25 cellular contexts compared by ENCODE assay signal in the genomic region with DNA sequence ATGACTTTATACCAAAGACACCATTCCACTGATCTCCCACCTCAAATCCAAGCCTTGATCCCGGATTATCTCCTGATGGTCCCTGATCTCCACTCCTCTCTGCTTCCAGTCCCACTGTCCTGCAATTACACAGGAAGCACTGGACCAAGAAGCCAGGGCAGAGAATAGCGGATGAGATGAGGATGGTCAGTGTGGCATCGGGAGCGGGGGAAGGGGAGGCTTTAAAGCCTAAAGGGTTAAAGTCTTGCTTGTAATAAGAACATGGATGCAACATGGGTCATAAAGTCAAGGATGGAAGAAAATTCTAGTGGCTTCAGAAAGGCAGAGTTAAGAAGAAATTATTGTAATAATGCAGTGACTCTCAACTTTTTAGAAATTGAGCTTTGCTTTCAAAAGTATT.
"Had no signal": no experiment of that assay in that cellular context is flagged by ENCODE, and none has a peak within 500 bp of the region (broad histone marks: within the 10 kb centered on the region; RNA-seq: fewer than 3 reads in every experiment).

No MANE protein-coding gene starts in this region.

- H3K4me3 ChIP-seq: left lung, lower lobe of right lung, ovary, right atrium auricular region, right lobe of liver, smooth muscle cell, tibial nerve, uterus had no signal

- H3K9me3 ChIP-seq: left lung, lower lobe of right lung, ovary, right atrium auricular region, right lobe of liver, tibial nerve, uterus had no signal

- H3K36me3 Mint-ChIP-seq: immature natural killer cell; mesothelial cell of epicardium; naive B cell; natural killer cell; stimulated activated memory B cell treated with anti-CD40 and anti-IgM and Interleukin-4, amounts not matched to agents 10 μg/mL and 1 μg/mL and 100 μg/mL, for 72 hours; type B pancreatic cell had no signal

- ATAC-seq: left lung; lower lobe of right lung; natural killer cell; stimulated activated memory B cell treated with anti-CD40 and anti-IgM and Interleukin-4, amounts not matched to agents 10 μg/mL and 1 μg/mL and 100 μg/mL, for 72 hours; stimulated activated naive CD8-positive, alpha-beta T cell treated with anti-CD3 and anti-CD28 coated beads, Interleukin-15, amount 100 ng/mL, for 72 hours had no signal

- H3K27me3 ChIP-seq: left lung, ovary, right atrium auricular region, right lobe of liver, tibial nerve, uterus had no signal

- H3K27ac Mint-ChIP-seq: immature natural killer cell; mesothelial cell of epicardium; natural killer cell; nephron progenitor cell; progenitor cell of endocrine pancreas; stimulated activated memory B cell treated with anti-CD40 and anti-IgM and Interleukin-4, amounts not matched to agents 10 μg/mL and 1 μg/mL and 100 μg/mL, for 72 hours; stimulated activated naive CD8-positive, alpha-beta T cell treated with anti-CD3 and anti-CD28 coated beads, Interleukin-15, amount 100 ng/mL, for 72 hours; type B pancreatic cell had no signal

- H3K9me3 Mint-ChIP-seq: immature natural killer cell; mesothelial cell of epicardium; naive B cell; natural killer cell; nephron progenitor cell; stimulated activated memory B cell treated with anti-CD40 and anti-IgM and Interleukin-4, amounts not matched to agents 10 μg/mL and 1 μg/mL and 100 μg/mL, for 72 hours; stimulated activated naive CD8-positive, alpha-beta T cell treated with anti-CD3 and anti-CD28 coated beads, Interleukin-15, amount 100 ng/mL, for 72 hours; type B pancreatic cell had no signal

- H3K4me1 Mint-ChIP-seq: immature natural killer cell; stimulated activated memory B cell treated with anti-CD40 and anti-IgM and Interleukin-4, amounts not matched to agents 10 μg/mL and 1 μg/mL and 100 μg/mL, for 72 hours; stimulated activated naive CD8-positive, alpha-beta T cell treated with anti-CD3 and anti-CD28 coated beads, Interleukin-15, amount 100 ng/mL, for 72 hours had no signal

- DNase-seq: hypothalamus; immature natural killer cell; kidney; left lung; lower lobe of right lung; naive B cell; natural killer cell; nephron progenitor cell; ovary; stimulated activated CD4-positive, alpha-beta T cell treated with anti-CD3 and anti-CD28 coated beads, Interleukin-1b, Interleukin-23, amount 100 ng/mL, for 48 hours; stimulated activated CD4-positive, alpha-beta T cell treated with anti-CD3 and anti-CD28 coated beads, Interleukin-2, amount 100 ng/mL, for 48 hours; stimulated activated CD4-positive, alpha-beta T cell treated with anti-CD3 and anti-CD28 coated beads, Interleukin-4, amount 100 ng/mL, for 4 hours; stimulated activated CD8-positive, alpha-beta memory T cell treated with anti-CD3 and anti-CD28 coated beads, Interleukin-4, amount 100 ng/mL, for 48 hours; stimulated activated naive CD4-positive, alpha-beta T cell treated with Interleukin-2 at 50 U/mL for 16 hours; stimulated activated naive CD8-positive, alpha-beta T cell treated with anti-CD3 and anti-CD28 coated beads, Interleukin-15, amount 100 ng/mL, for 72 hours; substantia nigra; uterus had no signal

- H3K36me3 ChIP-seq: left lung, lower lobe of right lung, ovary, right atrium auricular region, right lobe of liver, tibial nerve, uterus had no signal

- H3K27me3 Mint-ChIP-seq: stimulated activated memory B cell treated with anti-CD40 and anti-IgM and Interleukin-4, amounts not matched to agents 10 μg/mL and 1 μg/mL and 100 μg/mL, for 72 hours; stimulated activated naive CD8-positive, alpha-beta T cell treated with anti-CD3 and anti-CD28 coated beads, Interleukin-15, amount 100 ng/mL, for 72 hours had no signal

- H3K4me3 Mint-ChIP-seq: immature natural killer cell; mesothelial cell of epicardium; naive B cell; natural killer cell; nephron progenitor cell; stimulated activated memory B cell treated with anti-CD40 and anti-IgM and Interleukin-4, amounts not matched to agents 10 μg/mL and 1 μg/mL and 100 μg/mL, for 72 hours; stimulated activated naive CD8-positive, alpha-beta T cell treated with anti-CD3 and anti-CD28 coated beads, Interleukin-15, amount 100 ng/mL, for 72 hours; type B pancreatic cell had no signal

- H3K4me2 ChIP-seq: smooth muscle cell had no signal

- H3K27ac ChIP-seq: left lung, lower lobe of right lung, ovary, right atrium auricular region, tibial nerve, uterus had no signal

- H3K4me1 ChIP-seq: left lung, lower lobe of right lung, tibial nerve, uterus had no signal
